Comparison of ENCODE assay signal across 13 cellular contexts in the genomic region with DNA sequence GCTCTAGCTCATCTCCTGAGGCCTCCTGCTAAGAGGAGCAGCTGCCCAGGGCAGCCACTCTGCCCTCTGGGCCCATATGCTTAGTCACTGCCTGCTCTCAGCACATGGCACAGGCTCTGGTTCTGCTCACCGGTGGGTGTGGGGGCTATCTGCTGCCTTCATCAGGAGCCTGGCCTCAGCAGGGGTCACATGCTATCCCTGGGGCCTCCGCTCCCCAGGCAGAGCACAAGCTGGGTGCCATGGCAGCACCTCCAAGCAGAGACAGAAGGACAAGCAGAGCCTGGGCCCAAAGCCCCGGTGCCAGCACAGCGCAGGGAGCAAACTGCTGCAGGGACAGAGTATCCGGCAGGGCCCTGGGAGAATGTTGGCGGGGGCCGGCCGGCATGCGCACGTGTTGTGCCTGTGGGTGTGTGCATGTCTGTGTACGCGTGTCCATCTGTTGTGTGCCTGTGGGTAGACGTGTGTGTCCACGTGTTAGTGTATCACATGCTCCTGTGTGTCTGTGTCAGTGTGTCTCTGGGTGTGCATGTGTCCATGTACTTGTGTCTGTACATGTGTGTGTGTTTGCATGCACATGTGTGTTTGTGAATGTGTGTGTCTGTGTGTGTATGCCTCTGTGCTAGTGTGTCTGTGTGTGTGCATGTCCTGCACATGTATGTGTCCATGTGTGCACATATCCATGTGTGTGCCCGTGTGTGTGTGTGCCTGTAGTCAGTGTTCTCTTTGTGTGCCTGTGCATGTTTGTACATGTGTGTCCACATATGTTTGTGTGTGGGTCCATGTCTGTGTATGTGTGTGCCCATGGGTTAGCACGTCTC.
DNase-seq lines count a peak whose midpoint lies in the region; ATAC-seq and TF ChIP-seq lines count a peak whose summit lies in the region.
"Had no signal": no experiment of that assay in that cellular context is flagged by ENCODE, and none has a peak within 500 bp of the region (broad histone marks: within the 10 kb centered on the region; RNA-seq: fewer than 3 reads in every experiment).

No MANE protein-coding gene starts in this region.

- no peak overlapping the region for H3K4ac ChIP-seq in H9 (ENCODE audit: low read depth, low read length)

- H3K27me3 Mint-ChIP-seq in activated CD8-positive, alpha-beta T cell treated with anti-CD3 and anti-CD28 coated beads, Interleukin-2, amount 10 ng/mL, durations not matched to agents 7 days and 5 days (ENCODE audit: low read depth): no peaks in the 10 kb centered on the region
- H3K27me3 Mint-ChIP-seq in activated CD8-positive, alpha-beta T cell treated with anti-CD3 and anti-CD28 coated beads for 36 hours: no peaks in the 10 kb centered on the region
- H3K27me3 Mint-ChIP-seq in H9 (ENCODE audit: low read depth): peaks cover 3% of the 10 kb centered on the region
- H3K27me3 Mint-ChIP-seq in activated T-helper 2 cell treated with anti-CD3 and anti-CD28 coated beads, Interferon-gamma antibody, Interleukin-2, Interleukin-4, amounts not matched to agents 10 μg/mL and 5 μg/mL and 100 μg/mL, durations not matched to agents 14 hours and 24 hours and 36 hours (ENCODE audit: low read depth): no peaks in the 10 kb centered on the region

- no peak overlapping the region for H3K9ac ChIP-seq in H9 (ENCODE audit: extremely low read depth, insufficient read length, low read length)

- H3K4me2 ChIP-seq in H9 (ENCODE audit: insufficient read depth, insufficient read length, low read length) (no peak overlapping the region), osteoblast (ENCODE audit: insufficient read depth, low read length) (no peak overlapping the region)

- TF ChIP-seq CTCF in activated CD8-positive, alpha-beta T cell treated with anti-CD3 and anti-CD28 coated beads for 36 hours (IDR thresholded peaks at IDR 0.05): no peak
- TF ChIP-seq CTCF in H9 (conservative IDR thresholded peaks at IDR 0.05): no peak
- TF ChIP-seq CTCF in osteoblast (IDR thresholded peaks at IDR 0.05; ENCODE audit: extremely low read depth, low read depth, low read length): no peak
- TF ChIP-seq CTCF in upper lobe of right lung (IDR thresholded peaks at IDR 0.05): no peak

- H3K4me3 ChIP-seq in osteoblast (ENCODE audit: insufficient read depth, low read length) (no peak overlapping the region), upper lobe of right lung (no peak overlapping the region)
- H3K4me3 ChIP-seq: vagina had no signal

- no peak overlapping the region for H2BK20ac ChIP-seq in H9 (ENCODE audit: low read depth, low read length, poor library complexity, severe bottlenecking)

- H3K23ac ChIP-seq in H9 (ENCODE audit: insufficient read length, low read depth, low read length): no peak overlapping the region

- CTCF ChIA-PET in activated CD8-positive, alpha-beta T cell treated with anti-CD3 and anti-CD28 coated beads, Interleukin-2, amount 10 ng/mL, durations not matched to agents 7 days and 5 days (lab: Charles Lee): no interaction called here
- CTCF ChIA-PET in activated CD8-positive, alpha-beta T cell treated with anti-CD3 and anti-CD28 coated beads for 36 hours (lab: Charles Lee): no interaction called here

- H3K9me3 ChIP-seq in H9 (ENCODE audit: control insufficient read depth, low read depth, low read length) (peaks cover 92% of the 10 kb centered on the region), osteoblast (ENCODE audit: low read depth, low read length) (no peaks in the 10 kb centered on the region), upper lobe of right lung (no peaks in the 10 kb centered on the region)
- H3K9me3 ChIP-seq: vagina had no signal

- H3K36me3 ChIP-seq in osteoblast (ENCODE audit: insufficient read depth, low read length) (no peaks in the 10 kb centered on the region), upper lobe of right lung (no peaks in the 10 kb centered on the region)
- H3K36me3 ChIP-seq: vagina, WERI-Rb-1 had no signal

- ATAC-seq in activated CD8-positive, alpha-beta T cell treated with anti-CD3 and anti-CD28 coated beads, Interleukin-2, amount 10 ng/mL, durations not matched to agents 7 days and 5 days: no peak
- ATAC-seq in activated CD8-positive, alpha-beta T cell treated with anti-CD3 and anti-CD28 coated beads for 36 hours: no peak
- ATAC-seq in upper lobe of right lung: no peak
- ATAC-seq: naive thymus-derived CD4-positive, alpha-beta T cell had no signal

- intact Hi-C loops in activated CD8-positive, alpha-beta T cell treated with anti-CD3 and anti-CD28 coated beads for 36 hours (cut with micrococcal nuclease): no loop called here
- intact Hi-C loops in activated T-helper 2 cell treated with anti-CD3 and anti-CD28 coated beads, Interferon-gamma antibody, Interleukin-2, Interleukin-4, amounts not matched to agents 10 μg/mL and 5 μg/mL and 100 μg/mL, durations not matched to agents 14 hours and 24 hours and 36 hours (cut with micrococcal nuclease): no loop called here
- intact Hi-C loops in upper lobe of right lung (cut with DNase I): no loop called here

- no peaks in the 10 kb centered on the region for H4K20me1 ChIP-seq in H9 (ENCODE audit: control insufficient read depth, insufficient read depth, insufficient read length)
- no peaks in the 10 kb centered on the region for H4K20me1 ChIP-seq in osteoblast (ENCODE audit: insufficient read depth, low read length)

- no peak for TF ChIP-seq POLR2A in erythroblast (IDR thresholded peaks at IDR 0.05; ENCODE audit: low read length)

- H3K18ac ChIP-seq in H9 (ENCODE audit: insufficient read length, low read depth, low read length): no peak overlapping the region

- no peak overlapping the region for H2BK15ac ChIP-seq in H9 (ENCODE audit: low read depth, low read length)

- H3K4me3 Mint-ChIP-seq in activated CD8-positive, alpha-beta T cell treated with anti-CD3 and anti-CD28 coated beads, Interleukin-2, amount 10 ng/mL, durations not matched to agents 7 days and 5 days: no peak overlapping the region
- H3K4me3 Mint-ChIP-seq in activated CD8-positive, alpha-beta T cell treated with anti-CD3 and anti-CD28 coated beads for 36 hours: no peak overlapping the region
- H3K4me3 Mint-ChIP-seq in H9: peak overlapping the region in 1 of 2 experiments; percentile 15; a peak in 1 of 5 replicates
- no peak overlapping the region for H3K4me3 Mint-ChIP-seq in activated T-helper 2 cell treated with anti-CD3 and anti-CD28 coated beads, Interferon-gamma antibody, Interleukin-2, Interleukin-4, amounts not matched to agents 10 μg/mL and 5 μg/mL and 100 μg/mL, durations not matched to agents 14 hours and 24 hours and 36 hours (ENCODE audit: low read depth)
- H3K4me3 Mint-ChIP-seq: naive thymus-derived CD4-positive, alpha-beta T cell had no signal

- no peak overlapping the region for H4K5ac ChIP-seq in H9 (ENCODE audit: insufficient read length, low read depth, low read length)

- H2AFZ ChIP-seq in H9 (ENCODE audit: low read length) (no peak overlapping the region), osteoblast (ENCODE audit: low read length) (no peak overlapping the region)

- H3K14ac ChIP-seq in H9 (ENCODE audit: insufficient read depth, low read length): no peak overlapping the region

- no peak overlapping the region for H3K56ac ChIP-seq in H9 (ENCODE audit: insufficient read length, low read depth, low read length)

- H4K91ac ChIP-seq in H9 (ENCODE audit: insufficient read length, low read depth, low read length): no peak overlapping the region

- H3K27ac ChIP-seq in H9 (ENCODE audit: insufficient read length, low read depth, low read length) (no peak overlapping the region), osteoblast (ENCODE audit: low read depth, low read length) (no peak overlapping the region), upper lobe of right lung (no peak overlapping the region)
- H3K27ac ChIP-seq: vagina, WERI-Rb-1 had no signal

- H2AK5ac ChIP-seq in H9 (ENCODE audit: insufficient read length, low read length): no peak overlapping the region

- no CpG with 5 or more reads among the region's 16 CpGs for WGBS in H9 (ENCODE audit: extremely low coverage, insufficient read length, low lambda C conversion rate)

- H2BK5ac ChIP-seq in H9 (ENCODE audit: insufficient read length, low read length): no peak overlapping the region

- H3K9me3 Mint-ChIP-seq in activated CD8-positive, alpha-beta T cell treated with anti-CD3 and anti-CD28 coated beads, Interleukin-2, amount 10 ng/mL, durations not matched to agents 7 days and 5 days (ENCODE audit: insufficient read depth): no peaks in the 10 kb centered on the region
- H3K9me3 Mint-ChIP-seq in activated CD8-positive, alpha-beta T cell treated with anti-CD3 and anti-CD28 coated beads for 36 hours: no peaks in the 10 kb centered on the region
- peaks cover 84 to 91% of the 10 kb centered on the region in 2 experiments for H3K9me3 Mint-ChIP-seq in H9
- no peaks in the 10 kb centered on the region for H3K9me3 Mint-ChIP-seq in activated T-helper 2 cell treated with anti-CD3 and anti-CD28 coated beads, Interferon-gamma antibody, Interleukin-2, Interleukin-4, amounts not matched to agents 10 μg/mL and 5 μg/mL and 100 μg/mL, durations not matched to agents 14 hours and 24 hours and 36 hours

- H3K27me3 ChIP-seq in H9 (ENCODE audit: insufficient read depth, low read length) (no peaks in the 10 kb centered on the region), osteoblast (ENCODE audit: insufficient read depth, low read length) (no peaks in the 10 kb centered on the region), upper lobe of right lung (no peaks in the 10 kb centered on the region)
- H3K27me3 ChIP-seq: vagina had no signal

- H3K4me1 ChIP-seq in H9 (ENCODE audit: insufficient read depth, low read length): no peaks in the 10 kb centered on the region
- H3K4me1 ChIP-seq in osteoblast (ENCODE audit: insufficient read depth, low read length): no peaks in the 10 kb centered on the region
- H3K4me1 ChIP-seq in upper lobe of right lung: no peaks in the 10 kb centered on the region
- H3K4me1 ChIP-seq: vagina had no signal

- no peaks in the 10 kb centered on the region for H3K23me2 ChIP-seq in H9 (ENCODE audit: insufficient read length, low read depth, low read length, poor library complexity, severe bottlenecking)

- H3K79me2 ChIP-seq in H9 (ENCODE audit: insufficient read depth, low read length) (no peaks in the 10 kb centered on the region), osteoblast (ENCODE audit: insufficient read depth, low read length) (no peaks in the 10 kb centered on the region)

- no peak overlapping the region for H3T11ph ChIP-seq in H9 (ENCODE audit: low read length)

- H2BK12ac ChIP-seq in H9 (ENCODE audit: insufficient read length, low read depth, low read length): no peak overlapping the region

- H3K4me1 Mint-ChIP-seq in activated CD8-positive, alpha-beta T cell treated with anti-CD3 and anti-CD28 coated beads, Interleukin-2, amount 10 ng/mL, durations not matched to agents 7 days and 5 days (ENCODE audit: low read depth): peaks cover 31% of the 10 kb centered on the region
- peaks cover 17% of the 10 kb centered on the region for H3K4me1 Mint-ChIP-seq in activated CD8-positive, alpha-beta T cell treated with anti-CD3 and anti-CD28 coated beads for 36 hours (ENCODE audit: low read depth)
- no peaks in the 10 kb centered on the region for H3K4me1 Mint-ChIP-seq in H9
- peaks cover 3% of the 10 kb centered on the region for H3K4me1 Mint-ChIP-seq in activated T-helper 2 cell treated with anti-CD3 and anti-CD28 coated beads, Interferon-gamma antibody, Interleukin-2, Interleukin-4, amounts not matched to agents 10 μg/mL and 5 μg/mL and 100 μg/mL, durations not matched to agents 14 hours and 24 hours and 36 hours (ENCODE audit: low read depth)

- H4K8ac ChIP-seq in H9 (replicated peaks; ENCODE audit: insufficient read length, low read depth, low read length): no peak overlapping the region

- no peak overlapping the region for H2BK120ac ChIP-seq in H9 (ENCODE audit: low read depth, low read length, poor library complexity, severe bottlenecking)

- peak; percentile 16 for DNase-seq in activated CD8-positive, alpha-beta T cell treated with anti-CD3 and anti-CD28 coated beads, Interleukin-2, amount 10 ng/mL, durations not matched to agents 7 days and 5 days
- no peak for DNase-seq in activated CD8-positive, alpha-beta T cell treated with anti-CD3 and anti-CD28 coated beads for 36 hours
- DNase-seq in H9 (peak; percentile 12), osteoblast (ENCODE audit: insufficient read length, low spot score, missing footprints) (peak; percentile 84), erythroblast (lab: John Stamatoyannopoulos, UW) (no peak), COR-L47 (lab: John Stamatoyannopoulos, UW) (no peak), upper lobe of right lung (no peak)
- peak; percentile 7 for DNase-seq in activated T-helper 2 cell treated with anti-CD3 and anti-CD28 coated beads, Interferon-gamma antibody, Interleukin-2, Interleukin-4, amounts not matched to agents 10 μg/mL and 5 μg/mL and 100 μg/mL, durations not matched to agents 14 hours and 24 hours and 36 hours (ENCODE audit: low spot score)
- DNase-seq: caudate nucleus, NCI-H526, WERI-Rb-1 had no signal

- H3K79me1 ChIP-seq in H9 (ENCODE audit: insufficient read depth, low read depth, low read length, poor library complexity, severe bottlenecking): no peaks in the 10 kb centered on the region

- H3K36me3 Mint-ChIP-seq in activated CD8-positive, alpha-beta T cell treated with anti-CD3 and anti-CD28 coated beads, Interleukin-2, amount 10 ng/mL, durations not matched to agents 7 days and 5 days (ENCODE audit: low read depth): peaks cover 10% of the 10 kb centered on the region
- H3K36me3 Mint-ChIP-seq in activated CD8-positive, alpha-beta T cell treated with anti-CD3 and anti-CD28 coated beads for 36 hours (ENCODE audit: low read depth): peaks cover 7% of the 10 kb centered on the region
- peaks cover 15 to 22% (median 15%) of the 10 kb centered on the region in 3 experiments; a peak in 6 of 7 replicates for H3K36me3 Mint-ChIP-seq in H9 (ENCODE audit: insufficient read depth in 1 of 3, low read depth in 3 of 3)
- no peaks in the 10 kb centered on the region for H3K36me3 Mint-ChIP-seq in activated T-helper 2 cell treated with anti-CD3 and anti-CD28 coated beads, Interferon-gamma antibody, Interleukin-2, Interleukin-4, amounts not matched to agents 10 μg/mL and 5 μg/mL and 100 μg/mL, durations not matched to agents 14 hours and 24 hours and 36 hours (ENCODE audit: low read depth)

- peak overlapping the region; percentile 9 for H3K27ac Mint-ChIP-seq in activated CD8-positive, alpha-beta T cell treated with anti-CD3 and anti-CD28 coated beads, Interleukin-2, amount 10 ng/mL, durations not matched to agents 7 days and 5 days
- H3K27ac Mint-ChIP-seq in activated CD8-positive, alpha-beta T cell treated with anti-CD3 and anti-CD28 coated beads for 36 hours: no peak overlapping the region
- peak overlapping the region in 1 of 3 experiments; percentile 74; a peak in 1 of 7 replicates for H3K27ac Mint-ChIP-seq in H9
- no peak overlapping the region for H3K27ac Mint-ChIP-seq in activated T-helper 2 cell treated with anti-CD3 and anti-CD28 coated beads, Interferon-gamma antibody, Interleukin-2, Interleukin-4, amounts not matched to agents 10 μg/mL and 5 μg/mL and 100 μg/mL, durations not matched to agents 14 hours and 24 hours and 36 hours
- H3K27ac Mint-ChIP-seq: naive thymus-derived CD4-positive, alpha-beta T cell had no signal

- POLR2A ChIA-PET in activated CD8-positive, alpha-beta T cell treated with anti-CD3 and anti-CD28 coated beads, Interleukin-2, amount 10 ng/mL, durations not matched to agents 7 days and 5 days (lab: Charles Lee): interaction anchor here (0.6 kb wide), 1 partner anchor 146 kb away, joined by 3 read pairs; no protein-coding TSS in a partner anchor
- POLR2A ChIA-PET in activated CD8-positive, alpha-beta T cell treated with anti-CD3 and anti-CD28 coated beads for 36 hours (lab: Charles Lee): no interaction called here

Comparison
In these comparisons a context has a peak if more than half of its experiments do, and no peak if none do; other contexts are left out.
1. DNase-seq: peak in activated CD8-positive, alpha-beta T cell treated with anti-CD3 and anti-CD28 coated beads, Interleukin-2, amount 10 ng/mL, durations not matched to agents 7 days and 5 days (single experiment), H9 (single experiment), activated T-helper 2 cell treated with anti-CD3 and anti-CD28 coated beads, Interferon-gamma antibody, Interleukin-2, Interleukin-4, amounts not matched to agents 10 μg/mL and 5 μg/mL and 100 μg/mL, durations not matched to agents 14 hours and 24 hours and 36 hours (single experiment) and osteoblast (single experiment); none in activated CD8-positive, alpha-beta T cell treated with anti-CD3 and anti-CD28 coated beads for 36 hours (single experiment), erythroblast (0 of 2), COR-L47 (single experiment) and upper lobe of right lung (single experiment).